ENCODE assay signal across 15 cellular contexts in genomic region chr20:32130965-32131364, GRCh38. TPM values are rescaled to one million over a fixed set of nuclear protein-coding genes. Genes with fewer than 3 reads are reported as not detected.
DNase-seq lines count a peak whose midpoint lies in the region; ATAC-seq and TF ChIP-seq lines count a peak whose summit lies in the region.
"Had no signal": no experiment of that assay in that cellular context is flagged by ENCODE, and none has a peak within 500 bp of the region (broad histone marks: within the 10 kb centered on the region; RNA-seq: fewer than 3 reads in every experiment).

No MANE protein-coding gene starts in this region.

- H3K27ac ChIP-seq in gastrocnemius medialis: peak overlapping the region in 1 of 4 donors; percentile 26
- H3K27ac ChIP-seq: 22Rv1 had no signal

- no peaks in the 10 kb centered on the region for H3K27me3 Mint-ChIP-seq in activated naive CD8-positive, alpha-beta T cell treated with anti-CD3 and anti-CD28 coated beads, Interleukin-2, amount 50 U/mL, for 24 hours
- H3K27me3 Mint-ChIP-seq in activated naive CD8-positive, alpha-beta T cell treated with anti-CD3 and anti-CD28 coated beads for 36 hours: no peaks in the 10 kb centered on the region
- H3K27me3 Mint-ChIP-seq: CD8-positive, alpha-beta memory T cell had no signal

- H3K36me3 Mint-ChIP-seq in activated naive CD8-positive, alpha-beta T cell treated with anti-CD3 and anti-CD28 coated beads, Interleukin-2, amount 50 U/mL, for 24 hours (ENCODE audit: low read depth): peaks cover 21% of the 10 kb centered on the region
- H3K36me3 Mint-ChIP-seq in activated naive CD8-positive, alpha-beta T cell treated with anti-CD3 and anti-CD28 coated beads for 36 hours: peaks cover 20% of the 10 kb centered on the region

- in situ Hi-C loops in gastrocnemius medialis (cut with MboI; ENCODE audit: low sequenced_read_pairs in 4 of 4): no loop called here

- no peak overlapping the region for H3K4me3 ChIP-seq in epithelial cell of esophagus (ENCODE audit: low read length)
- H3K4me3 ChIP-seq in gastrocnemius medialis: no peak overlapping the region

- no peaks in the 10 kb centered on the region for H3K27me3 ChIP-seq in gastrocnemius medialis

- H3K36me3 ChIP-seq in gastrocnemius medialis: peaks cover 0 to 15% of the 10 kb centered on the region in 2 donors

- no peak for DNase-seq in activated naive CD8-positive, alpha-beta T cell treated with anti-CD3 and anti-CD28 coated beads, Interleukin-2, amount 50 U/mL, for 24 hours
- DNase-seq in activated naive CD8-positive, alpha-beta T cell treated with anti-CD3 and anti-CD28 coated beads for 36 hours: no peak
- peak; percentile 13 for DNase-seq in epithelial cell of esophagus (ENCODE audit: low read depth)
- DNase-seq in gastrocnemius medialis: no peak
- DNase-seq: CD8-positive, alpha-beta memory T cell; DND-41; GDM1; HCEC 1CT; HFFc6 had no signal

- H3K4me3 Mint-ChIP-seq in activated naive CD8-positive, alpha-beta T cell treated with anti-CD3 and anti-CD28 coated beads, Interleukin-2, amount 50 U/mL, for 24 hours: no peak overlapping the region
- H3K4me3 Mint-ChIP-seq in activated naive CD8-positive, alpha-beta T cell treated with anti-CD3 and anti-CD28 coated beads for 36 hours: no peak overlapping the region
- H3K4me3 Mint-ChIP-seq: CD14-positive monocyte, HFFc6 had no signal

- no peak for ATAC-seq in activated naive CD8-positive, alpha-beta T cell treated with anti-CD3 and anti-CD28 coated beads, Interleukin-2, amount 50 U/mL, for 24 hours
- ATAC-seq in gastrocnemius medialis: peak; percentile 32 to 47
- ATAC-seq in HG03460 (IDR thresholded peaks at IDR 0.05; ENCODE audit: unreplicated experiment): no peak
- ATAC-seq in GM18868 (IDR thresholded peaks at IDR 0.05; ENCODE audit: unreplicated experiment): no peak
- ATAC-seq in GM18519 (IDR thresholded peaks at IDR 0.05; ENCODE audit: low FRiP score, unreplicated experiment): no peak

- intact Hi-C loops in gastrocnemius medialis (cut with DNase I; ENCODE audit: low total_unique reads): no loop called here

- TF ChIP-seq CTCF in epithelial cell of esophagus (IDR thresholded peaks at IDR 0.05; ENCODE audit: insufficient read depth, low read depth, low read length, missing control alignments): no peak
- TF ChIP-seq CTCF in gastrocnemius medialis (IDR thresholded peaks at IDR 0.05 in 4 of 5, conservative IDR thresholded peaks at IDR 0.05 in 1 of 5): no peak

- no peaks in the 10 kb centered on the region for H3K9me3 Mint-ChIP-seq in activated naive CD8-positive, alpha-beta T cell treated with anti-CD3 and anti-CD28 coated beads, Interleukin-2, amount 50 U/mL, for 24 hours
- H3K9me3 Mint-ChIP-seq in activated naive CD8-positive, alpha-beta T cell treated with anti-CD3 and anti-CD28 coated beads for 36 hours: no peaks in the 10 kb centered on the region
- H3K9me3 Mint-ChIP-seq: CD14-positive monocyte; CD8-positive, alpha-beta memory T cell; HFFc6 had no signal

- peaks cover 9% of the 10 kb centered on the region for H3K4me1 Mint-ChIP-seq in activated naive CD8-positive, alpha-beta T cell treated with anti-CD3 and anti-CD28 coated beads, Interleukin-2, amount 50 U/mL, for 24 hours
- peaks cover 17% of the 10 kb centered on the region for H3K4me1 Mint-ChIP-seq in activated naive CD8-positive, alpha-beta T cell treated with anti-CD3 and anti-CD28 coated beads for 36 hours

- peaks cover 37% of the 10 kb centered on the region in 2 donors for H3K4me1 ChIP-seq in gastrocnemius medialis
- H3K4me1 ChIP-seq: Caco-2 had no signal

- no peaks in the 10 kb centered on the region for H3K9me3 ChIP-seq in gastrocnemius medialis
- H3K9me3 ChIP-seq: Caco-2 had no signal

- H3K27ac Mint-ChIP-seq in activated naive CD8-positive, alpha-beta T cell treated with anti-CD3 and anti-CD28 coated beads, Interleukin-2, amount 50 U/mL, for 24 hours: peak overlapping the region; percentile 4
- H3K27ac Mint-ChIP-seq in activated naive CD8-positive, alpha-beta T cell treated with anti-CD3 and anti-CD28 coated beads for 36 hours: no peak overlapping the region
- H3K27ac Mint-ChIP-seq: HFFc6 had no signal

- TF ChIP-seq POLR2A in gastrocnemius medialis (IDR thresholded peaks at IDR 0.05): no peak

RNA-seq across cellular contexts. Expression of gene TM9SF4, which starts 21.5 kb away (rescaled TPM):
- 10 to 100 TPM; 39.2 to 42.5 TPM for total RNA-seq in activated naive CD8-positive, alpha-beta T cell treated with anti-CD3 and anti-CD28 coated beads for 36 hours
- total RNA-seq in gastrocnemius medialis: 10 to 100 TPM; 18.0 to 22.9 (median 21.0) TPM

Comparison
In these comparisons a context has a peak if more than half of its experiments do, and no peak if none do; other contexts are left out.
1. ATAC-seq: peak in gastrocnemius medialis (2 of 2); none in activated naive CD8-positive, alpha-beta T cell treated with anti-CD3 and anti-CD28 coated beads, Interleukin-2, amount 50 U/mL, for 24 hours (single experiment), HG03460 (single experiment), GM18868 (single experiment) and GM18519 (single experiment).